In the genomic region with DNA sequence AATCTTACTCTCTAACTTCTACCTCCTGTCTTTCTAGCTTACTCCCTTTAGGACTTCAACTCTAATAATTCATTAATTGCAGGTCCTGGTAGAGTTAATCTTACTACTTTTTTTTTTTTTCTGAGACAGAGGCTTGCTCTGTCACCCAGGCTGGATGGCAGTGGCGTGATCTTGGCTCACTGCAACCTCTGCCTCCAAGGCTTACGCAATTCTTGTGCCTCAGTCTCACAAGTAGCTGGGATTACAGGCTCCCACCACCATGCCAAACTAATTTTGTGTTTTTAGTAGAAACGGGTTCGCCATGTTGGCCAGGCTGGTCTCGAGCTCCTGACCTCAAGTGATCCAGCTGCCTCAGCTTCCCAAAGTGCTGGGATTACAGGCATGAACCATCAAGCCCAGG, we compare ENCODE assay signal across 1 cellular context.
TF ChIP-seq lines count a peak whose summit lies in the region.

No MANE protein-coding gene starts in this region.

TF ChIP-seq in endothelial cell of umbilical vein, 7 proteins besides CTCF, POLR2A, EP300 and RAD21:
- no peak for TF ChIP-seq FOS (IDR thresholded peaks at IDR 0.05; ENCODE audit: borderline replicate concordance, insufficient read depth, low read length)
- TF ChIP-seq, protein P1, sequence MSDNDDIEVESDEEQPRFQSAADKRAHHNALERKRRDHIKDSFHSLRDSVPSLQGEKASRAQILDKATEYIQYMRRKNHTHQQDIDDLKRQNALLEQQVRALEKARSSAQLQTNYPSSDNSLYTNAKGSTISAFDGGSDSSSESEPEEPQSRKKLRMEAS (IDR thresholded peaks at IDR 0.05; ENCODE audit: insufficient read depth, insufficient read length), result no peak
- no peak for TF ChIP-seq EZH2 (IDR thresholded peaks at IDR 0.05; ENCODE audit: borderline replicate concordance, low read depth, low read length, severe bottlenecking)
- TF ChIP-seq GATA2 (IDR thresholded peaks at IDR 0.05; ENCODE audit: insufficient read depth, insufficient read length, low read depth, low read length), result no peak
- no peak for TF ChIP-seq MYC (IDR thresholded peaks at IDR 0.05; ENCODE audit: low read depth, low read length)
